2 cellular contexts compared by ENCODE assay signal in genomic region chr3:38297537-38297936, GRCh38.
TF ChIP-seq lines count a peak whose summit lies in the region.

No MANE protein-coding gene starts in this region.

TF ChIP-seq in HEK293, 187 proteins besides CTCF, POLR2A, EP300 and RAD21:
- TF ChIP-seq ATF2 (tag by site-specific recombination; IDR thresholded peaks at IDR 0.05; ENCODE audit: low read depth) (0 out of 2 replicates have a peak, but pooled peaks have one; percentile 10), ZNF366 (tag by site-specific recombination; conservative IDR thresholded peaks at IDR 0.05) (no peak)

TF ChIP-seq in K562, 482 proteins besides CTCF, POLR2A, EP300 and RAD21:
- TF ChIP-seq ZBTB49 (CRISPR knock-in tag; IDR thresholded peaks at IDR 0.05; ENCODE audit: borderline replicate concordance) (no peak), ZNF717 (CRISPR knock-in tag; IDR thresholded peaks at IDR 0.05) (no peak), NELFE (IDR thresholded peaks at IDR 0.05; ENCODE audit: insufficient read depth, insufficient read length) (no peak), CEBPG (CRISPR knock-in tag; IDR thresholded peaks at IDR 0.05) (no peak), CEBPG (tag; conservative IDR thresholded peaks at IDR 0.05 in 1 of 2, IDR thresholded peaks at IDR 0.05 in 1 of 2) (0 out of 4 replicates have a peak, but pooled peaks of 1 of the 2 experiments have one; percentile 21), MCM3 (IDR thresholded peaks at IDR 0.05) (no peak), ATF3 (IDR thresholded peaks at IDR 0.05) (peak; percentile 51), ATF3 (CRISPR knock-in tag; conservative IDR thresholded peaks at IDR 0.05) (no peak)
